1 cellular context compared by ENCODE assay signal in genomic region chr15:101188517-101189340, GRCh38.
A peak's percentile ranks its signal among the peaks of the same experiment; 100 is the strongest.
TF ChIP-seq lines count a peak whose summit lies in the region.

No MANE protein-coding gene starts in this region.

TF ChIP-seq in IMR-90, 13 proteins besides CTCF, POLR2A, EP300 and RAD21 (continued from another document):
- TF ChIP-seq USF2 (IDR thresholded peaks at IDR 0.05; ENCODE audit: low read depth, low read length) = peak; percentile 84; the same call in 1 of the 2 replicates
- TF ChIP-seq ELK1 (IDR thresholded peaks at IDR 0.05; ENCODE audit: borderline replicate concordance, low read depth, low read length) = no peak
